In the genomic region with DNA sequence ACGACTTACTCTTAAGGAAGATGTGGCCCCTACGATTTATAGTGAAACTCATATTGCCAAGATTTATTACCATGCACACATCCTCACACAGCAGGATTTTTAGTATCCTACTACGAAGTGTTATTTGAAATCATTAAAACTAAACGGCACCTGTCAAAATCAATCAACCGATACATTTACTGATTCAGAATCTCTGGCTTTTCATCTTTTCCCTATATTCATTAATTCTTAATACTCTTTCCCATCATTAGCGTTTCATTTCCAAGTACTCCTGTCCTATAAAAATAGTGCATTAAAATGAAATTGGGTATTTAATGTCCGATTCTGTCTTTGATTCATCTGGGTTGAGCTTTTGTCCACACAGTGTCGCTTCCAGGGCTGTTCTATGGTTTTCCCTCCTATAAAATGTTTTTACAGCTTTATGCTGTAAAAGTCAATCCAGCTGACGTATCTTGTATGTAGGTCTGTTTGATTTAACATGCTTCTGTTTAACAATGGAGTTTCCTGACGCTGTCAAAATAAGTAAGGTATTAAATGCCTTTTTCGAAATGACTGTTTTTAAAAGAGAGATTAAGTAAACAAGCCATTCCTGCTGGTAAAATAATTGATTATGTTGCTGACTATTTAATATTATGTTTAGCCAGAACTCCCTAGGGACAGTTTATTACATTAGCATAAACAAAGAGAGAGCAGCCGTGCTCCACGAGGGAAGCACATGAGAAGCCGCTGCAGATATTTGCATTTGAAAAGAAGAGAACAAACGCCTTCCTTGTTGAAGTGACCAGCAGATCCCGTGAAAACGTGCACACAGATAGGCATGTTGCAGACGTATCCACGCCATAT, we compare ENCODE assay signal across 14 cellular contexts. TPM values are rescaled to one million over a fixed set of nuclear protein-coding genes. Genes with fewer than 3 reads are reported as not detected.
DNase-seq lines count a peak whose midpoint lies in the region; ATAC-seq and TF ChIP-seq lines count a peak whose summit lies in the region.
"Had no signal": no experiment of that assay in that cellular context is flagged by ENCODE, and none has a peak within 500 bp of the region (broad histone marks: within the 10 kb centered on the region; RNA-seq: fewer than 3 reads in every experiment).

No MANE protein-coding gene starts in this region.

- no peaks in the 10 kb centered on the region for H3K9me3 ChIP-seq in neural cell (ENCODE audit: low read length)
- H3K9me3 ChIP-seq in vagina, result no peaks in the 10 kb centered on the region

- no peaks in the 10 kb centered on the region for H3K79me2 ChIP-seq in neural cell (replicated peaks; ENCODE audit: insufficient read depth, low read length)

- no peak for TF ChIP-seq RAD21 in neural cell (conservative IDR thresholded peaks at IDR 0.05)

- H3K27me3 ChIP-seq in dorsolateral prefrontal cortex (peaks cover 0 to 30% (median 0%) of the 10 kb centered on the region in 45 donors), neural cell (ENCODE audit: insufficient read depth, low read depth, low read length) (peaks cover 13% of the 10 kb centered on the region), vagina (no peaks in the 10 kb centered on the region)

- H3K4me3 ChIP-seq in dorsolateral prefrontal cortex (peak overlapping the region in 41 of 59 donors; percentile 2 to 54 (median 28)), neural cell (ENCODE audit: low read length) (peak overlapping the region; percentile 48), vagina (no peak overlapping the region)
- H3K4me3 ChIP-seq: cardiac muscle cell had no signal

- no peaks in the 10 kb centered on the region for H3F3A ChIP-seq in neural cell (ENCODE audit: insufficient read depth, low read length, poor library complexity, severe bottlenecking)

- no peaks in the 10 kb centered on the region for H3K9me2 ChIP-seq in neural cell (ENCODE audit: insufficient read depth, low read length)

- TF ChIP-seq CTCF in dorsolateral prefrontal cortex (IDR thresholded peaks at IDR 0.05 in 54 of 56, conservative IDR thresholded peaks at IDR 0.05 in 2 of 56; ENCODE audit: low read depth in 1 of 56, partially characterized antibody in 56 of 56), result no peak
- no peak for TF ChIP-seq CTCF in neural cell (IDR thresholded peaks at IDR 0.05; ENCODE audit: poor library complexity, severe bottlenecking)
- no peak for TF ChIP-seq CTCF in vagina (IDR thresholded peaks at IDR 0.05)

- H3K9ac ChIP-seq in neural cell (ENCODE audit: low read length), result peak overlapping the region; percentile 7

- no peaks in the 10 kb centered on the region for H3K4me1 ChIP-seq in vagina

- no peaks in the 10 kb centered on the region for H4K20me1 ChIP-seq in neural cell (ENCODE audit: insufficient read depth)

- H3K36me3 ChIP-seq in neural cell (ENCODE audit: insufficient read depth, low read length) (no peaks in the 10 kb centered on the region), vagina (no peaks in the 10 kb centered on the region)
- H3K36me3 ChIP-seq: cardiac muscle cell had no signal

- no peak overlapping the region for H2AFZ ChIP-seq in neural cell (ENCODE audit: low read depth, low read length)

- intact Hi-C loops in dorsolateral prefrontal cortex (cut with DNase I) (no loop called here), vagina (cut with DNase I) (no loop called here)

- H3K4me2 ChIP-seq in neural cell (ENCODE audit: low read length), result no peak overlapping the region

- DNase-seq in DMS153 treated with DMSO at 0.1 percent for 48 hours (lab: John Stamatoyannopoulos, UW; ENCODE audit: unreplicated experiment) (peak; percentile 25), NCI-H2081 treated with DMSO at 0.1 percent for 48 hours (lab: John Stamatoyannopoulos, UW) (peak; percentile 68), dorsolateral prefrontal cortex (no peak), vagina (ENCODE audit: extremely low spot score in 2 of 2) (no peak), NCI-H82 (lab: John Stamatoyannopoulos, UW) (no peak), Kasumi-1 (lab: John Stamatoyannopoulos, UW) (no peak)
- DNase-seq: activated CD4-positive, alpha-beta T cell treated with anti-CD3 and anti-CD28 coated beads, Interleukin-2, amount 10 ng/mL, durations not matched to agents 24 days and 14 days; activated effector memory CD4-positive, alpha-beta T cell treated with Interleukin-2 at 50 U/mL for 16 hours; naive thymus-derived CD4-positive, alpha-beta T cell; NCI-H2227 treated with DMSO at 0.1 percent for 48 hours had no signal

- ATAC-seq in HG02981 (IDR thresholded peaks at IDR 0.05; ENCODE audit: unreplicated experiment), result no peak
- ATAC-seq: naive thymus-derived CD4-positive, alpha-beta T cell had no signal

- no peak overlapping the region for H3K27ac ChIP-seq in dorsolateral prefrontal cortex
- H3K27ac ChIP-seq in neural cell (ENCODE audit: low read length), result peak overlapping the region; percentile 6
- no peak overlapping the region for H3K27ac ChIP-seq in vagina
- H3K27ac ChIP-seq: C4-2B, cardiac muscle cell had no signal

- no peak for TF ChIP-seq POLR2A in vagina (IDR thresholded peaks at IDR 0.05)

- TF ChIP-seq EP300 in neural cell (conservative IDR thresholded peaks at IDR 0.05; ENCODE audit: poor library complexity, severe bottlenecking), result no peak

TF ChIP-seq in neural cell, 6 proteins besides CTCF, POLR2A, EP300 and RAD21:
- TF ChIP-seq EZH2 (IDR thresholded peaks at IDR 0.05; ENCODE audit: borderline replicate concordance, insufficient read depth, low read length, poor library complexity, severe bottlenecking) (no peak), MXI1 (conservative IDR thresholded peaks at IDR 0.05; ENCODE audit: poor library complexity, severe bottlenecking) (peak; percentile 60), SMC3 (conservative IDR thresholded peaks at IDR 0.05; ENCODE audit: poor library complexity) (no peak), REST (IDR thresholded peaks at IDR 0.05; ENCODE audit: borderline replicate concordance) (no peak), POLR2AphosphoS5 (IDR thresholded peaks at IDR 0.05) (peak; percentile 14)

RNA-seq across cellular contexts. Expression of gene SFMBT2, which starts 22.3 kb away (rescaled TPM):
- total RNA-seq in dorsolateral prefrontal cortex (10 to 100 TPM; 14.7 to 38.1 (median 24.3) TPM), vagina (12.5 TPM)
- polyA plus RNA-seq in neural cell, result 0.62 and 1.3 TPM in 2 replicates
- polyA minus RNA-seq in neural cell, result 3.7 and 5.2 TPM in 2 replicates

Comparison
In these comparisons a context has a peak if more than half of its experiments do, and no peak if none do; other contexts are left out.
1. DNase-seq: peak in DMS153 treated with DMSO at 0.1 percent for 48 hours (single experiment) and NCI-H2081 treated with DMSO at 0.1 percent for 48 hours (single experiment); none in dorsolateral prefrontal cortex (0 of 10), vagina (0 of 2), NCI-H82 (single experiment) and Kasumi-1 (0 of 2).
2. H3K4me3 ChIP-seq: peak in dorsolateral prefrontal cortex (41 of 59) and neural cell (single experiment); none in vagina (0 of 2).